21 cellular contexts compared by ENCODE assay signal in the genomic region with DNA sequence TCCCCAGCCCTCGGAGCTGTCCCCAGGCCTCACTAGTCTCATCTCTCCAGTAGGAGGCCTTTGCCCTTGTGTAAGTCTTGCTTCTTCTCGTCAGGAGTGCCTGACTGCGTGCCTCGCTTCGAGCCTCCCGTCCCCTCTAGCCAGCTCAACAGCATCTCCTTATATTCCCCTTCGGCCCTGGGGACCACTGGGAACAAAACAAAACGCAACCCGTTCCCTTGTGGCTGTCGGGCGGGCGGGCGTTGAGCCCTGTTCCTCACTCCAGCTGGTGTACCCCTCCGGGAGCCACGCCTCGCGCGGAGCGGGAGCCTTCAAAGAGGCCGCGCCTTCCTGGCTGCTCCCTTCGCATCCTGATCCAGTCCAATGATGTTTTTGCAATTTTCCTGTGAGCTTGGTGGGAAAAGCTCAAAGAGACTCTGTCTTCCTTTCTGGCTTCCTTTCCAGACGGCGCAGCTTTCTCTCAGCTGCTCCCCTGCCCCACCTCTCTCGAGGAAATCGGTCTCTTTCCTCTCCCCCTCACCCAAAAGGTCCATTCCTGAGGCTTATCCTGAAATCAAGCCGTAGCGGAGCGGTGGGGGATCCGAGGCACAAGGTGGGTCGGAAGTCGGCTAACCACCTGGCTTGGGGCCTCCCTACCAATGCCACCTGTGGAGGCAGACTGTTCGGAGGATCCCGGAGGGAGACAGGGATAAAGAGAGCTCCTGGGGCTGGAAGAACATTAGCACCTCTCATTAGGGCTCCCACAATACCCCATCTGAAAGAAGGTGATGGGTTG. TPM values are rescaled to one million over a fixed set of nuclear protein-coding genes. Genes with fewer than 3 reads are reported as not detected.
DNase-seq lines count a peak whose midpoint lies in the region; ATAC-seq and TF ChIP-seq lines count a peak whose summit lies in the region.
"Had no signal": no experiment of that assay in that cellular context is flagged by ENCODE, and none has a peak within 500 bp of the region (broad histone marks: within the 10 kb centered on the region; RNA-seq: fewer than 3 reads in every experiment).

No MANE protein-coding gene starts in this region.

- H3K4me3 ChIP-seq in left ventricle myocardium inferior (peak overlapping the region; percentile 40), psoas muscle (peak overlapping the region; percentile 18)
- H3K4me3 ChIP-seq: ascending aorta, SJCRH30 had no signal

- TF ChIP-seq CTCF in GM20000 (IDR thresholded peaks at IDR 0.05; ENCODE audit: extremely low read depth, missing control alignments) (peak; percentile 1), left ventricle myocardium inferior (IDR thresholded peaks at IDR 0.05; ENCODE audit: borderline replicate concordance) (peak; percentile 36), psoas muscle (IDR thresholded peaks at IDR 0.05) (no peak)

- ATAC-seq in psoas muscle (no peak), HG02970 (IDR thresholded peaks at IDR 0.05; ENCODE audit: low FRiP score, unreplicated experiment) (no peak), GM21737 (IDR thresholded peaks at IDR 0.05; ENCODE audit: unreplicated experiment) (no peak)
- ATAC-seq: activated CD8-positive, alpha-beta T cell treated with anti-CD3 and anti-CD28 coated beads for 36 hours; effector memory CD8-positive, alpha-beta T cell; natural killer cell treated with Interleukin-12 subunit alpha and Interleukin-12 subunit beta and Interleukin-15 and Interleukin-18, amount 100 ng/mL, for 72 hours had no signal

- peak overlapping the region; percentile 49 for H3K27ac ChIP-seq in left ventricle myocardium inferior (replicated peaks)
- H3K27ac ChIP-seq in psoas muscle, result no peak overlapping the region
- H3K27ac ChIP-seq: ascending aorta, KMS-11, SJCRH30 had no signal

- H3K4me1 ChIP-seq in left ventricle myocardium inferior (peaks cover 36% of the 10 kb centered on the region), psoas muscle (peaks cover 26% of the 10 kb centered on the region)

- intact Hi-C loops in left ventricle myocardium inferior (cut with micrococcal nuclease), result no loop called here
- intact Hi-C loops in psoas muscle (cut with DNase I), result no loop called here

- H3K27me3 ChIP-seq in left ventricle myocardium inferior (ENCODE audit: low read depth) (no peaks in the 10 kb centered on the region), psoas muscle (ENCODE audit: insufficient read depth in 3 of 3, low read length in 2 of 3) (no peaks in the 10 kb centered on the region)
- H3K27me3 ChIP-seq: ascending aorta, SJCRH30 had no signal

- WGBS in psoas muscle, 3 donors, result 52 to 58% (median 54%) methylated on average over 34 of the region's 34 CpGs

- no peaks in the 10 kb centered on the region for H3K9me3 ChIP-seq in left ventricle myocardium inferior (replicated peaks)
- no peaks in the 10 kb centered on the region for H3K9me3 ChIP-seq in psoas muscle
- H3K9me3 ChIP-seq: ascending aorta, SJCRH30 had no signal

- H3K36me3 ChIP-seq in left ventricle myocardium inferior (no peaks in the 10 kb centered on the region), psoas muscle (ENCODE audit: insufficient read depth in 1 of 2, low read depth in 1 of 2) (no peaks in the 10 kb centered on the region)
- H3K36me3 ChIP-seq: ascending aorta, SJCRH30 had no signal

- DNase-seq in GM20000 (ENCODE audit: low spot score), result no peak
- DNase-seq in SW480 (ENCODE audit: low spot score), result peak; percentile 51
- peak; percentile 65 for DNase-seq in left ventricle myocardium inferior
- peak in 1 of 2 donors; percentile 82 for DNase-seq in psoas muscle
- DNase-seq in NCI-H1930 (lab: John Stamatoyannopoulos, UW), result no peak
- DNase-seq in NCI-H446 treated with DMSO at 0.1 percent for 48 hours (lab: John Stamatoyannopoulos, UW), result no peak
- DNase-seq: activated CD4-positive, CD25-positive, alpha-beta regulatory T cell; activated CD8-positive, alpha-beta T cell treated with anti-CD3 and anti-CD28 coated beads for 36 hours; activated T-cell treated with anti-CD3 and anti-CD28 coated beads, Interleukin-2, amount 50 U/mL, for 24 hours; cerebellar nuclear complex; DND-41; effector memory CD8-positive, alpha-beta T cell; NCI-H2107; NCI-H526 treated with DMSO at 0.1 percent for 48 hours; SJCRH30; T-helper 2 cell had no signal

RNA-seq across cellular contexts. Expression of a gene that starts 33.4 kb away (rescaled TPM):
- total RNA-seq in left ventricle myocardium inferior (240 TPM), psoas muscle (100 to 1,000 TPM; 134 to 170 (median 153) TPM)
- polyA plus RNA-seq in psoas muscle, result 100 to 1,000 TPM; 279 to 288 (median 280) TPM

RNA-seq across cellular contexts. Expression of a gene that starts 36.3 kb away (rescaled TPM):
- total RNA-seq in left ventricle myocardium inferior, result 3.1 TPM
- total RNA-seq in psoas muscle, result 1 to 10 TPM; 1.5 to 5.9 (median 3.7) TPM
- 1 to 10 TPM in 2 of 3 donors, under 1 TPM in 1; 0.65 to 7.2 (median 3.4) TPM for polyA plus RNA-seq in psoas muscle

Comparison
In these comparisons a context has a peak if more than half of its experiments do, and no peak if none do; other contexts are left out.
1. DNase-seq: peak in SW480 (single experiment) and left ventricle myocardium inferior (single experiment); none in GM20000 (single experiment), NCI-H1930 (0 of 2) and NCI-H446 treated with DMSO at 0.1 percent for 48 hours (single experiment).